8 cellular contexts compared by ENCODE assay signal in the genomic region with DNA sequence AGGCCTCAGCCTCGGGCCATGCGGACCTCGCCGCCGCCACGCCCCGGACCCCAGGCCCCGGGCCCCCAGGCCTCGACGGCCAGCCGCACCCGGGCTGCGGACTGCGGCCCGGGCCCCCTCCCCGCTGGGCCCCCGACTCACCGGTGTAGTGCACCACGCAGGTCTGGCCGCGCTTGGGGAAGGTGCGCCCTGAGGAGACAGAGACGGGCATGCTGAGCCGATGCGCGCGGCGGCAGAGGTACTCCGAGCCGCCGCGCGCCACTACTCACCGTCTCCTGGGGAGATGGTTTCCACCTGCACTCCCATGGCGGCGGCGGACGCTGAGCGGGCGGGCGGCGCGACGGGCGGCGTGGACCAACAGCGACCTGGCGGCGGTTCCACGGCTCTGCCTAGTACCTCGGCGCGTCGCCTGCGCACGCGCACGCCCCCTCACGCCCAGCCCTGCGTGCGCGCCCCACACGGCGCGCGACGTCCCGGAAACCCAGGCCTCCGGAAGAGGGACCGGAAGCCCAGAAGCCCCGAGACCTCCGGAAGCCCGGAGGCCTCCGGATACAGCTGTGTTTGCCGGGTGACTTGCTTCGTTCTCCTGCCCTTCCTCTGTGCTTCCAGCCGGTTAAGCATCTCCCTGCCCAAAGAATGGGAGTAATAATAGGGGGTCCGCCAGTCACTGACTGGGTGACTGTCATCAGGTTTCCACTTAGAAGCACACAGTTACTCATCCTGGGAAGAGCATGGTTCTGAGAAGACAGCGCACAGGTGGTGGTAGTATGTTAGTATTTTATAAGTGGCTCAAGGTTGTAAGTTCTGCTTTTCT. TPM values are rescaled to one million over a fixed set of nuclear protein-coding genes. Genes with fewer than 3 reads are reported as not detected.
DNase-seq lines count a peak whose midpoint lies in the region; ATAC-seq, FAIRE-seq and TF ChIP-seq lines count a peak whose summit lies in the region.

A gene (minus strand): TSS at position 362 of the 814 bp plus-strand sequence. CDS start 56 bp downstream, at position 306.

- ATAC-seq in HG03442 (IDR thresholded peaks at IDR 0.05; ENCODE audit: unreplicated experiment), result peak; percentile 85

- peaks cover 51% of the 10 kb centered on the region for H3K4me1 Mint-ChIP-seq in chondrocyte (ENCODE audit: low read depth)

- H3K9me3 Mint-ChIP-seq in chondrocyte (ENCODE audit: low read depth), result no peaks in the 10 kb centered on the region

- peak within 1 kb of the TSS; percentile 90 for H3K27ac Mint-ChIP-seq in chondrocyte (ENCODE audit: unreplicated experiment)

- FAIRE-seq in GM19239 (lab: Jason Lieb, UNC), result peak; percentile 86

- DNase-seq in AML-193 (lab: John Stamatoyannopoulos, UW), result peak; percentile 75 to 88
- peak; percentile 86 for DNase-seq in GM19239 (ENCODE audit: insufficient read length, low spot score)
- DNase-seq in NCI-H510A treated with DMSO at 0.1 percent for 48 hours (lab: John Stamatoyannopoulos, UW), result peak; percentile 84
- peak; percentile 83 for DNase-seq in activated CD4-positive, alpha-beta T cell treated with anti-CD3 and anti-CD28 coated beads for 24 hours (ENCODE audit: low read depth in 2 of 2)
- peak; percentile 94 for DNase-seq in chondrocyte (ENCODE audit: low spot score)
- DNase-seq in kidney tubule cell (ENCODE audit: low spot score), result peak; percentile 94
- peak; percentile 74 to 86 (median 80) for DNase-seq in stimulated activated CD4-positive, alpha-beta T cell treated with anti-CD3 and anti-CD28 coated beads, Interleukin-1b, Interleukin-23, amount 100 ng/mL, for 24 hours (ENCODE audit: low read depth in 4 of 4, low spot score in 1 of 4)

- H3K27me3 Mint-ChIP-seq in chondrocyte (ENCODE audit: low read depth), result peaks cover 25% of the 10 kb centered on the region

- peak within 1 kb of the TSS; percentile 91 for H3K4me3 Mint-ChIP-seq in chondrocyte (ENCODE audit: unreplicated experiment)

- no peaks in the 10 kb centered on the region for H3K36me3 Mint-ChIP-seq in chondrocyte (ENCODE audit: low read depth)

- peak; percentile 27 for TF ChIP-seq CTCF in chondrocyte (IDR thresholded peaks at IDR 0.05)

RNA-seq across cellular contexts. Expression of the gene that starts here (rescaled TPM):
- total RNA-seq in chondrocyte, result 182 to 193 TPM (median 183 TPM) in 3 replicates

Comparison
In these comparisons a context has a peak if more than half of its experiments do, and no peak if none do; other contexts are left out.
1. Peak in every context shown above with its lines: DNase-seq and ATAC-seq.